In the genomic region with DNA sequence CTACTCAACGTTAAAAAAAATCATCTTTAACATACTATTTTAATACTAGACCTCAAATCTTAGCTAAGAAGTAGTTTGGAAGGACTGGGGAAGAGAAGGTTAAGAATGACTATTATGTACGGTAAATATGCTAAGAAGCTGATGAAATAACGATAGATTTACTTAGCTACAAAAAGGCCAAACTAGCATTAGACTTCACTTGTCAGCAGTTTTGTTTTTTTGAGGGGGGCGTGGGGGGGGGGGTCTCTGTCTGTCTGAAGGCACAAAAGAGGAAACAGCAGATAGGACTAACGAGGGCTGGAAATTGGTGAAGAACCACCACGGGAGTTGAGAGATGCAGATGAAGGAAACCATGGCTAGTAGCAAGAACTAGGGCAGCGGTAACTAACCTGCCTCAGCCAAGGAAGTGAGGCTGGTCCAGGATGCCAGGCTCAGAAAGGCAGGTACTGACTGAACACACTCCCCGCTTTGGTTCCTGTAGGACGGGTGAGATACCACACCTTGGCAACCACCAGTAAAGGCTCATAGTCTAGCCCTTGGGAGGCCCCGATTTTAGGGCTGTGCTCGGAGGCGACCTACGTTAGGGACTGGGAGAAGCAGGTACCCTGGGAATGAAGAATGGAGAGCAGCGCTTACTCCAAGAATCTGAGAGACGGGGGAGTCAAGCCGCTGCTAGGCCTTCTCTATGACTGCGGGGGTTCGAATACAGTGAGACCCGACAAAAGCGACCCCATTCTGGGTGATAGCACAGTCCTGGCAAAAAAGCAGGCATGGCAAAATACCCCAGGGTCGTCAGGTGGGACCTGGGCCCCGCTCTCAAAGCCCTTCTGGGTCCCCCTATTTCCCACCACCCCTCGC, we compare ENCODE assay signal across 8 cellular contexts.
A peak's percentile ranks its signal among the peaks of the same experiment; 100 is the strongest.
DNase-seq lines count a peak whose midpoint lies in the region; ATAC-seq and TF ChIP-seq lines count a peak whose summit lies in the region.

No MANE protein-coding gene starts in this region.

- H3K4me3 ChIP-seq in AG04449 (ENCODE audit: low read depth, low read length) (peak overlapping the region; percentile 92), NT2/D1 (ENCODE audit: insufficient read length, low read depth) (peak overlapping the region; percentile 92), coronary artery (peak overlapping the region; percentile 97), muscle layer of colon (ENCODE audit: low read depth in 1 of 2, low read length in 2 of 2) (peak overlapping the region; percentile 63 to 81)

- CTCF ChIA-PET in AG04449 (lab: Yijun Ruan, JAX): interaction anchor here (0.6 to 1.3 kb wide), 9 partner anchors 10 to 76 kb away, joined by 3 to 8 read pairs (median 4); a partner anchor contains a TSS

- POLR2A ChIA-PET in AG04449 (lab: Yijun Ruan, JAX): interaction anchor here (0.6 kb wide), 1 partner anchor 43 kb away, joined by 4 read pairs; a partner anchor contains a TSS

- TF ChIP-seq CTCF in AG04449 (IDR thresholded peaks at IDR 0.05; ENCODE audit: insufficient read depth, low read length, missing control alignments) (no peak), coronary artery (IDR thresholded peaks at IDR 0.05) (no peak)

- no peaks in the 10 kb centered on the region for H3K9me3 ChIP-seq in NT2/D1 (ENCODE audit: insufficient read depth, low read length)
- no peaks in the 10 kb centered on the region for H3K9me3 ChIP-seq in muscle layer of colon (ENCODE audit: low read length)

- H3K27ac ChIP-seq in coronary artery (peak overlapping the region; percentile 80 to 94), muscle layer of colon (ENCODE audit: low read depth, low read length) (peak overlapping the region; percentile 87)

- peak; percentile 10 for ATAC-seq in GM21367 (IDR thresholded peaks at IDR 0.05; ENCODE audit: unreplicated experiment)
- ATAC-seq in HG03280 (IDR thresholded peaks at IDR 0.05; ENCODE audit: unreplicated experiment): no peak
- ATAC-seq in HG03521 (IDR thresholded peaks at IDR 0.05; ENCODE audit: unreplicated experiment): no peak

- H3K9ac ChIP-seq in NT2/D1 (ENCODE audit: insufficient read length, low read depth) (peak overlapping the region; percentile 95), muscle layer of colon (ENCODE audit: low read length) (peak overlapping the region; percentile 55)

- H3K36me3 ChIP-seq in NT2/D1 (ENCODE audit: insufficient read depth, insufficient read length, low read length) (peaks cover 40% of the 10 kb centered on the region), muscle layer of colon (ENCODE audit: insufficient read depth, low read length) (peaks cover 24% of the 10 kb centered on the region)

- H3K4me1 ChIP-seq in NT2/D1 (ENCODE audit: insufficient read depth, insufficient read length): no peaks in the 10 kb centered on the region
- H3K4me1 ChIP-seq in muscle layer of colon (ENCODE audit: insufficient read depth, low read length): peaks cover 21% of the 10 kb centered on the region

- no peaks in the 10 kb centered on the region for H3K27me3 ChIP-seq in NT2/D1 (ENCODE audit: insufficient read depth, insufficient read length)
- H3K27me3 ChIP-seq in muscle layer of colon (ENCODE audit: control insufficient read depth in 1 of 2, insufficient read depth in 2 of 2, low read length in 2 of 2): no peaks in the 10 kb centered on the region

- no peak for DNase-seq in AG04449 (ENCODE audit: low read depth, low spot score)
- DNase-seq in NT2/D1 (ENCODE audit: low read depth, low spot score): no peak
- peak; percentile 74 for DNase-seq in coronary artery (ENCODE audit: low spot score)
- DNase-seq in NOMO-1 treated with DMSO at 0.1 percent for 48 hours (lab: John Stamatoyannopoulos, UW; ENCODE audit: unreplicated experiment): no peak
